12 cellular contexts compared by ENCODE assay signal in genomic region chr6:111952821-111953535, GRCh38.
DNase-seq lines count a peak whose midpoint lies in the region; ATAC-seq, FAIRE-seq and TF ChIP-seq lines count a peak whose summit lies in the region.
"Had no signal": no experiment of that assay in that cellular context is flagged by ENCODE, and none has a peak within 500 bp of the region (broad histone marks: within the 10 kb centered on the region; RNA-seq: fewer than 3 reads in every experiment).

No MANE protein-coding gene starts in this region.

- POLR2A ChIA-PET in HepG2 (lab: Yijun Ruan, JAX), result no interaction called here

- in situ Hi-C loops in HepG2 (cut with HindIII; ENCODE audit: extremely low pct_ligation_motif_present, low pct_unique_long_range_greater_than_20kb), result no loop called here

- H3K27me3 ChIP-seq in HepG2 (ENCODE audit: control insufficient read depth in 1 of 2, insufficient read depth in 2 of 2, low read length in 2 of 2), result peaks cover 3 to 44% of the 10 kb centered on the region in 2 experiments; a peak in 4 of 5 replicates
- no peaks in the 10 kb centered on the region for H3K27me3 ChIP-seq in right lobe of liver
- H3K27me3 ChIP-seq in uterus, result no peaks in the 10 kb centered on the region
- H3K27me3 ChIP-seq in spleen (replicated peaks in 1 of 7), result peaks cover 0 to 5% (median 0%) of the 10 kb centered on the region in 7 donors
- H3K27me3 ChIP-seq: BE2C, thyroid gland had no signal

- H3K4me3 ChIP-seq in HepG2 (replicated peaks in 1 of 3; ENCODE audit: insufficient read depth in 1 of 3, low read depth in 2 of 3, low read length in 3 of 3) (no peak overlapping the region), right lobe of liver (no peak overlapping the region), uterus (no peak overlapping the region), spleen (no peak overlapping the region)
- H3K4me3 ChIP-seq: thyroid gland had no signal

- H4K20me1 ChIP-seq in HepG2 (ENCODE audit: insufficient read depth, low read length), result no peaks in the 10 kb centered on the region

- no TSS peak for BruUV-seq in HepG2 (replicated peaks; lab: Mats Ljungman, UMichigan)

- H3K36me3 ChIP-seq in HepG2 (replicated peaks in 1 of 2; ENCODE audit: control insufficient read depth in 1 of 2, insufficient read depth in 2 of 2, low read length in 2 of 2), result no peaks in the 10 kb centered on the region
- H3K36me3 ChIP-seq in right lobe of liver, result no peaks in the 10 kb centered on the region
- H3K36me3 ChIP-seq in uterus, result no peaks in the 10 kb centered on the region
- H3K36me3 ChIP-seq in spleen, result no peaks in the 10 kb centered on the region
- H3K36me3 ChIP-seq: BE2C, thyroid gland had no signal

- ATAC-seq in HepG2 (peak; percentile 39; the same call in 2 of the 3 replicates), right lobe of liver (no peak), esophagus mucosa (peak; percentile 73), GM21576 (IDR thresholded peaks at IDR 0.05; ENCODE audit: unreplicated experiment) (no peak)

- no peaks in the 10 kb centered on the region for H3K9me3 ChIP-seq in HepG2 (ENCODE audit: low read length)
- H3K9me3 ChIP-seq in right lobe of liver, result no peaks in the 10 kb centered on the region
- no peaks in the 10 kb centered on the region for H3K9me3 ChIP-seq in uterus
- H3K9me3 ChIP-seq in spleen, result no peaks in the 10 kb centered on the region
- H3K9me3 ChIP-seq: BE2C, thyroid gland had no signal

- TF ChIP-seq RAD21 in HepG2 (CRISPR knock-in tag; IDR thresholded peaks at IDR 0.05), result no peak

- H3K4me2 ChIP-seq in HepG2 (ENCODE audit: low read depth, low read length), result no peak overlapping the region

- TF ChIP-seq CTCF in HepG2 (CRISPR knock-in tag; IDR thresholded peaks at IDR 0.05) (no peak), right lobe of liver (IDR thresholded peaks at IDR 0.05) (no peak), uterus (IDR thresholded peaks at IDR 0.05) (no peak), spleen (IDR thresholded peaks at IDR 0.05 in 8 of 11, conservative IDR thresholded peaks at IDR 0.05 in 3 of 11) (no peak)

- TF ChIP-seq EP300 in HepG2 (IDR thresholded peaks at IDR 0.05; ENCODE audit: low read depth in 2 of 2, low read length in 2 of 2) (no peak), HepG2 (CRISPR knock-in tag; IDR thresholded peaks at IDR 0.05; ENCODE audit: borderline replicate concordance) (no peak)

- no peaks in the 10 kb centered on the region for H3K79me2 ChIP-seq in HepG2 (ENCODE audit: insufficient read depth, low read length)

- FAIRE-seq in HepG2 (lab: Jason Lieb, UNC), result no peak

- H2AFZ ChIP-seq in HepG2 (ENCODE audit: low read length), result no peak overlapping the region

- H3K27ac ChIP-seq in HepG2 (ENCODE audit: extremely low read length, insufficient read depth, low read length) (no peak overlapping the region), right lobe of liver (no peak overlapping the region), uterus (peak overlapping the region; percentile 38 to 71), spleen (peak overlapping the region in 1 of 8 donors; percentile 5)

- TF ChIP-seq POLR2A in HepG2 (IDR thresholded peaks at IDR 0.05; ENCODE audit: insufficient read depth in 1 of 2, low read depth in 2 of 2, low read length in 2 of 2) (no peak), right lobe of liver (IDR thresholded peaks at IDR 0.05) (no peak), uterus (IDR thresholded peaks at IDR 0.05) (no peak), spleen (IDR thresholded peaks at IDR 0.05) (no peak)

- 3% methylated on average over 4 of the region's 4 CpGs for WGBS in HepG2 (ENCODE audit: low lambda C conversion rate)
- 48% methylated on average over 3 of the region's 4 CpGs for WGBS in right lobe of liver (ENCODE audit: insufficient coverage, low coverage, low lambda C conversion rate, missing lambda C conversion rate)
- 67 to 82% (median 73%) methylated on average over 4 of the region's 4 CpGs for WGBS in spleen, 5 donors

- intact Hi-C loops in HepG2 (cut with micrococcal nuclease; ENCODE audit: unreplicated experiment), result no loop called here
- intact Hi-C loops in right lobe of liver (cut with DNase I), result no loop called here
- intact Hi-C loops in uterus (cut with DNase I; ENCODE audit: low total_unique reads), result no loop called here
- intact Hi-C loops in spleen (cut with DNase I; ENCODE audit: low total_unique reads), result no loop called here

- H3K4me1 ChIP-seq in HepG2 (ENCODE audit: insufficient read depth, low read length) (no peaks in the 10 kb centered on the region), right lobe of liver (no peaks in the 10 kb centered on the region), uterus (no peaks in the 10 kb centered on the region), spleen (peaks cover 0 to 4% (median 0%) of the 10 kb centered on the region in 6 donors)

- CTCF ChIA-PET in HepG2 (lab: Yijun Ruan, JAX; ENCODE audit: low intra/inter-chr PET ratio, low total read pairs), result no interaction called here

- DNase-seq in HepG2 (ENCODE audit: low spot score) (no peak), right lobe of liver (no peak), NOMO-1 treated with DMSO at 0.1 percent for 48 hours (lab: John Stamatoyannopoulos, UW; ENCODE audit: unreplicated experiment) (peak; percentile 86), uterus (peak; percentile 27 to 41), GOT3 (lab: John Stamatoyannopoulos, UW) (no peak), spleen (no peak)
- DNase-seq: BE2C; effector CD4-positive, alpha-beta T cell; T1000; thyroid gland had no signal

- no peak overlapping the region for H3K9ac ChIP-seq in HepG2 (ENCODE audit: insufficient read depth, low read depth, low read length)

TF ChIP-seq in HepG2, 621 proteins besides CTCF, POLR2A, EP300 and RAD21 (continues in another document):
- no peak for TF ChIP-seq GABPA (IDR thresholded peaks at IDR 0.05; ENCODE audit: low read depth, low read length)
- TF ChIP-seq GABPA (CRISPR knock-in tag; IDR thresholded peaks at IDR 0.05; ENCODE audit: low read depth), result no peak
- TF ChIP-seq SATB2 (CRISPR knock-in tag; IDR thresholded peaks at IDR 0.05), result no peak
- no peak for TF ChIP-seq ZNF44 (CRISPR knock-in tag; IDR thresholded peaks at IDR 0.05)
- TF ChIP-seq HDAC1 (CRISPR knock-in tag; IDR thresholded peaks at IDR 0.05), result no peak
- no peak for TF ChIP-seq SAP130 (CRISPR knock-in tag; IDR thresholded peaks at IDR 0.05; ENCODE audit: low read depth)
- no peak for TF ChIP-seq ARNT2 (CRISPR knock-in tag; IDR thresholded peaks at IDR 0.05; ENCODE audit: low read depth)
- TF ChIP-seq ZNF234 (CRISPR knock-in tag; conservative IDR thresholded peaks at IDR 0.05), result no peak
- TF ChIP-seq ZNF841 (CRISPR knock-in tag; IDR thresholded peaks at IDR 0.05; ENCODE audit: borderline replicate concordance), result no peak
- TF ChIP-seq ZSCAN22 (CRISPR knock-in tag; IDR thresholded peaks at IDR 0.05), result no peak
- no peak for TF ChIP-seq ZNF879 (CRISPR knock-in tag; IDR thresholded peaks at IDR 0.05)
- no peak for TF ChIP-seq HNF4A (CRISPR knock-in tag; IDR thresholded peaks at IDR 0.05)
- no peak for TF ChIP-seq ZNF318 (CRISPR knock-in tag; IDR thresholded peaks at IDR 0.05)
- no peak for TF ChIP-seq KMT2A (CRISPR knock-in tag; IDR thresholded peaks at IDR 0.05)

Comparison
In these comparisons a context has a peak if more than half of its experiments do, and no peak if none do; other contexts are left out.
1. ATAC-seq: peak in HepG2 (single experiment) and esophagus mucosa (single experiment); none in right lobe of liver (0 of 4) and GM21576 (single experiment).
2. DNase-seq: peak in NOMO-1 treated with DMSO at 0.1 percent for 48 hours (single experiment) and uterus (2 of 2); none in HepG2 (single experiment), right lobe of liver (0 of 3), GOT3 (single experiment) and spleen (single experiment).
3. H3K27ac ChIP-seq: peak in uterus (2 of 2); none in HepG2 (single experiment) and right lobe of liver (0 of 3).